ENCODE assay signal across 1 cellular context in the genomic region with DNA sequence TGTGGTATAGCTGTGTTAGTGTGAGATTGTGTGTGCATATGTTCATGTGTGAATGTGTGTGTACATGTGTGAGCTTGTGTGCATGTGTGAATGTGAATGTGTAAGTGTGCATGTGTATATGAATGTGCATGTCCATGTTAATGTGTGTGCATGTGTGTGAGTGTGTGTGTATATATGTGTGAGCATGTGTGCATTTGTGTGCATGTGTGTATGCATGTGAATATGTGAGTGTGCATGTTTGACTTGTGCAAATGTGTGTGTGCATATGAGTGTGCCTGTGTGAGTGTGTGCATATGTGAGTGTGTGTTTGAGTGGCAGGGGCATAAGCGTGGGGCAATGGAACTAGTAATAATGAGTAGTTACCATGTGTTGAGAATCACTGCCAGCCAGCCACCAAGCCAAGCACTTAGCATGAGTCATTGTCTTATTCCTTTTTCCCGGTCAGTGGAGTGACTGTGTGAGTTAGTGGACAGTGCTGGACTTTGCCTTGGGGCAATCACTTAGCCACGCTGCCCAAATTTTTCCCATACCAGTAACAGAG.
TF ChIP-seq lines count a peak whose summit lies in the region.

No MANE protein-coding gene starts in this region.

TF ChIP-seq in HEK293, 187 proteins besides CTCF, POLR2A, EP300 and RAD21 (continued from another document and continues in another):
- TF ChIP-seq, protein P1, sequence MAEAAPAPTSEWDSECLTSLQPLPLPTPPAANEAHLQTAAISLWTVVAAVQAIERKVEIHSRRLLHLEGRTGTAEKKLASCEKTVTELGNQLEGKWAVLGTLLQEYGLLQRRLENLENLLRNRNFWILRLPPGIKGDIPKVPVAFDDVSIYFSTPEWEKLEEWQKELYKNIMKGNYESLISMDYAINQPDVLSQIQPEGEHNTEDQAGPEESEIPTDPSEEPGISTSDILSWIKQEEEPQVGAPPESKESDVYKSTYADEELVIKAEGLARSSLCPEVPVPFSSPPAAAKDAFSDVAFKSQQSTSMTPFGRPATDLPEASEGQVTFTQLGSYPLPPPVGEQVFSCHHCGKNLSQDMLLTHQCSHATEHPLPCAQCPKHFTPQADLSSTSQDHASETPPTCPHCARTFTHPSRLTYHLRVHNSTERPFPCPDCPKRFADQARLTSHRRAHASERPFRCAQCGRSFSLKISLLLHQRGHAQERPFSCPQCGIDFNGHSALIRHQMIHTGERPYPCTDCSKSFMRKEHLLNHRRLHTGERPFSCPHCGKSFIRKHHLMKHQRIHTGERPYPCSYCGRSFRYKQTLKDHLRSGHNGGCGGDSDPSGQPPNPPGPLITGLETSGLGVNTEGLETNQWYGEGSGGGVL (tag by site-specific recombination; IDR thresholded peaks at IDR 0.05) = no peak
- TF ChIP-seq ZNF121 (tag by site-specific recombination; IDR thresholded peaks at IDR 0.05) (no peak), SP2 (tag by site-specific recombination; IDR thresholded peaks at IDR 0.05) (no peak), BCL11A (tag by site-specific recombination; IDR thresholded peaks at IDR 0.05; ENCODE audit: low read depth) (no peak), MZF1 (tag by site-specific recombination; IDR thresholded peaks at IDR 0.05; ENCODE audit: borderline replicate concordance) (no peak), GLIS1 (tag by site-specific recombination; IDR thresholded peaks at IDR 0.05) (no peak), SCRT2 (tag by site-specific recombination; IDR thresholded peaks at IDR 0.05) (no peak), ZBTB20 (tag by site-specific recombination; IDR thresholded peaks at IDR 0.05) (0 out of 2 replicates have a peak, but pooled peaks have one; percentile 9), ZNF473 (tag by site-specific recombination; IDR thresholded peaks at IDR 0.05) (no peak), ZNF169 (tag by site-specific recombination; IDR thresholded peaks at IDR 0.05) (no peak), ZNF664 (tag by site-specific recombination; IDR thresholded peaks at IDR 0.05) (no peak), ZNF629 (tag by site-specific recombination; IDR thresholded peaks at IDR 0.05) (no peak), ZIC2 (tag by site-specific recombination; IDR thresholded peaks at IDR 0.05) (no peak), TRIM28 (IDR thresholded peaks at IDR 0.05; ENCODE audit: borderline replicate concordance, low read length) (no peak), ZNF391 (tag by site-specific recombination; IDR thresholded peaks at IDR 0.05; ENCODE audit: borderline replicate concordance, low read depth) (no peak), PRDM1 (tag by site-specific recombination; IDR thresholded peaks at IDR 0.05) (no peak), ZNF174 (tag by site-specific recombination; IDR thresholded peaks at IDR 0.05) (no peak), ZNF302 (tag by site-specific recombination; IDR thresholded peaks at IDR 0.05; ENCODE audit: low read depth) (no peak), HOXD13 (CRISPR knock-in tag; IDR thresholded peaks at IDR 0.05; ENCODE audit: borderline replicate concordance) (no peak), KLF9 (tag by site-specific recombination; IDR thresholded peaks at IDR 0.05; ENCODE audit: low read depth) (no peak), ZSCAN30 (tag by site-specific recombination; IDR thresholded peaks at IDR 0.05) (no peak), ZNF350 (tag by site-specific recombination; IDR thresholded peaks at IDR 0.05) (no peak), ZNF571 (tag by site-specific recombination; IDR thresholded peaks at IDR 0.05) (0 out of 2 replicates have a peak, but pooled peaks have one; percentile 44), ZNF274 (IDR thresholded peaks at IDR 0.05; ENCODE audit: low read length) (no peak), ZNF274 (tag by site-specific recombination; IDR thresholded peaks at IDR 0.05; ENCODE audit: borderline replicate concordance) (peak; percentile 43; the same call in 1 of the 2 replicates), TCF7L2 (IDR thresholded peaks at IDR 0.05; ENCODE audit: borderline replicate concordance, low read depth, low read length) (no peak), ZNF239 (tag by site-specific recombination; IDR thresholded peaks at IDR 0.05) (no peak), ZNF175 (tag by site-specific recombination; IDR thresholded peaks at IDR 0.05) (no peak), ZNF341 (tag by site-specific recombination; IDR thresholded peaks at IDR 0.05; ENCODE audit: low read depth) (no peak), ZNF777 (tag by site-specific recombination; IDR thresholded peaks at IDR 0.05; ENCODE audit: borderline replicate concordance) (0 out of 2 replicates have a peak, but pooled peaks have one; percentile 51), SP3 (tag by site-specific recombination; IDR thresholded peaks at IDR 0.05) (no peak), ZNF433 (tag by site-specific recombination; IDR thresholded peaks at IDR 0.05; ENCODE audit: low read depth) (no peak), ZFP41 (tag by site-specific recombination; IDR thresholded peaks at IDR 0.05; ENCODE audit: borderline replicate concordance) (no peak), ZNF521 (tag by site-specific recombination; IDR thresholded peaks at IDR 0.05) (no peak), FEZF1 (tag by site-specific recombination; IDR thresholded peaks at IDR 0.05) (no peak), ZNF501 (tag by site-specific recombination; IDR thresholded peaks at IDR 0.05) (no peak), ZNF2 (tag by site-specific recombination; IDR thresholded peaks at IDR 0.05) (no peak), ZBTB1 (tag by site-specific recombination; IDR thresholded peaks at IDR 0.05) (no peak), RBAK (tag by site-specific recombination; IDR thresholded peaks at IDR 0.05) (no peak), ZNF10 (tag by site-specific recombination; IDR thresholded peaks at IDR 0.05) (no peak), ZNF654 (tag by site-specific recombination; IDR thresholded peaks at IDR 0.05; ENCODE audit: low read depth) (no peak), BCL11B (tag by site-specific recombination; IDR thresholded peaks at IDR 0.05; ENCODE audit: low read depth) (no peak), ZFHX2 (tag by site-specific recombination; conservative IDR thresholded peaks at IDR 0.05) (no peak)
- TF ChIP-seq, protein P2, sequence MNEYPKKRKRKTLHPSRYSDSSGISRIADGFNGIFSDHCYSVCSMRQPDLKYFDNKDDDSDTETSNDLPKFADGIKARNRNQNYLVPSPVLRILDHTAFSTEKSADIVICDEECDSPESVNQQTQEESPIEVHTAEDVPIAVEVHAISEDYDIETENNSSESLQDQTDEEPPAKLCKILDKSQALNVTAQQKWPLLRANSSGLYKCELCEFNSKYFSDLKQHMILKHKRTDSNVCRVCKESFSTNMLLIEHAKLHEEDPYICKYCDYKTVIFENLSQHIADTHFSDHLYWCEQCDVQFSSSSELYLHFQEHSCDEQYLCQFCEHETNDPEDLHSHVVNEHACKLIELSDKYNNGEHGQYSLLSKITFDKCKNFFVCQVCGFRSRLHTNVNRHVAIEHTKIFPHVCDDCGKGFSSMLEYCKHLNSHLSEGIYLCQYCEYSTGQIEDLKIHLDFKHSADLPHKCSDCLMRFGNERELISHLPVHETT (tag by site-specific recombination; IDR thresholded peaks at IDR 0.05) = no peak
- TF ChIP-seq, protein P3, sequence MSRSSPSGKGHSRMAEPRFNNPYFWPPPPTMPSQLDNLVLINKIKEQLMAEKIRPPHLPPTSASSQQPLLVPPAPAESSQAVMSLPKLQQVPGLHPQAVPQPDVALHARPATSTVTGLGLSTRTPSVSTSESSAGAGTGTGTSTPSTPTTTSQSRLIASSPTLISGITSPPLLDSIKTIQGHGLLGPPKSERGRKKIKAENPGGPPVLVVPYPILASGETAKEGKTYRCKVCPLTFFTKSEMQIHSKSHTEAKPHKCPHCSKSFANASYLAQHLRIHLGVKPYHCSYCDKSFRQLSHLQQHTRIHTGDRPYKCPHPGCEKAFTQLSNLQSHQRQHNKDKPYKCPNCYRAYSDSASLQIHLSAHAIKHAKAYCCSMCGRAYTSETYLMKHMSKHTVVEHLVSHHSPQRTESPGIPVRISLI (tag by site-specific recombination; IDR thresholded peaks at IDR 0.05) = no peak
- TF ChIP-seq, protein P4, sequence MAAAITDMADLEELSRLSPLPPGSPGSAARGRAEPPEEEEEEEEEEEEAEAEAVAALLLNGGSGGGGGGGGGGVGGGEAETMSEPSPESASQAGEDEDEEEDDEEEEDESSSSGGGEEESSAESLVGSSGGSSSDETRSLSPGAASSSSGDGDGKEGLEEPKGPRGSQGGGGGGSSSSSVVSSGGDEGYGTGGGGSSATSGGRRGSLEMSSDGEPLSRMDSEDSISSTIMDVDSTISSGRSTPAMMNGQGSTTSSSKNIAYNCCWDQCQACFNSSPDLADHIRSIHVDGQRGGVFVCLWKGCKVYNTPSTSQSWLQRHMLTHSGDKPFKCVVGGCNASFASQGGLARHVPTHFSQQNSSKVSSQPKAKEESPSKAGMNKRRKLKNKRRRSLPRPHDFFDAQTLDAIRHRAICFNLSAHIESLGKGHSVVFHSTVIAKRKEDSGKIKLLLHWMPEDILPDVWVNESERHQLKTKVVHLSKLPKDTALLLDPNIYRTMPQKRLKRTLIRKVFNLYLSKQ (tag by site-specific recombination; IDR thresholded peaks at IDR 0.05; ENCODE audit: borderline replicate concordance) = no peak
- TF ChIP-seq, protein P5, sequence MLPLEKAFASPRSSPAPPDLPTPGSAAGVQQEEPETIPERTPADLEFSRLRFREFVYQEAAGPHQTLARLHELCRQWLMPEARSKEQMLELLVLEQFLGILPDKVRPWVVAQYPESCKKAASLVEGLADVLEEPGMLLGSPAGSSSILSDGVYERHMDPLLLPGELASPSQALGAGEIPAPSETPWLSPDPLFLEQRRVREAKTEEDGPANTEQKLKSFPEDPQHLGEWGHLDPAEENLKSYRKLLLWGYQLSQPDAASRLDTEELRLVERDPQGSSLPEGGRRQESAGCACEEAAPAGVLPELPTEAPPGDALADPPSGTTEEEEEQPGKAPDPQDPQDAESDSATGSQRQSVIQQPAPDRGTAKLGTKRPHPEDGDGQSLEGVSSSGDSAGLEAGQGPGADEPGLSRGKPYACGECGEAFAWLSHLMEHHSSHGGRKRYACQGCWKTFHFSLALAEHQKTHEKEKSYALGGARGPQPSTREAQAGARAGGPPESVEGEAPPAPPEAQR (tag by site-specific recombination; IDR thresholded peaks at IDR 0.05) = no peak
- TF ChIP-seq, protein P6, sequence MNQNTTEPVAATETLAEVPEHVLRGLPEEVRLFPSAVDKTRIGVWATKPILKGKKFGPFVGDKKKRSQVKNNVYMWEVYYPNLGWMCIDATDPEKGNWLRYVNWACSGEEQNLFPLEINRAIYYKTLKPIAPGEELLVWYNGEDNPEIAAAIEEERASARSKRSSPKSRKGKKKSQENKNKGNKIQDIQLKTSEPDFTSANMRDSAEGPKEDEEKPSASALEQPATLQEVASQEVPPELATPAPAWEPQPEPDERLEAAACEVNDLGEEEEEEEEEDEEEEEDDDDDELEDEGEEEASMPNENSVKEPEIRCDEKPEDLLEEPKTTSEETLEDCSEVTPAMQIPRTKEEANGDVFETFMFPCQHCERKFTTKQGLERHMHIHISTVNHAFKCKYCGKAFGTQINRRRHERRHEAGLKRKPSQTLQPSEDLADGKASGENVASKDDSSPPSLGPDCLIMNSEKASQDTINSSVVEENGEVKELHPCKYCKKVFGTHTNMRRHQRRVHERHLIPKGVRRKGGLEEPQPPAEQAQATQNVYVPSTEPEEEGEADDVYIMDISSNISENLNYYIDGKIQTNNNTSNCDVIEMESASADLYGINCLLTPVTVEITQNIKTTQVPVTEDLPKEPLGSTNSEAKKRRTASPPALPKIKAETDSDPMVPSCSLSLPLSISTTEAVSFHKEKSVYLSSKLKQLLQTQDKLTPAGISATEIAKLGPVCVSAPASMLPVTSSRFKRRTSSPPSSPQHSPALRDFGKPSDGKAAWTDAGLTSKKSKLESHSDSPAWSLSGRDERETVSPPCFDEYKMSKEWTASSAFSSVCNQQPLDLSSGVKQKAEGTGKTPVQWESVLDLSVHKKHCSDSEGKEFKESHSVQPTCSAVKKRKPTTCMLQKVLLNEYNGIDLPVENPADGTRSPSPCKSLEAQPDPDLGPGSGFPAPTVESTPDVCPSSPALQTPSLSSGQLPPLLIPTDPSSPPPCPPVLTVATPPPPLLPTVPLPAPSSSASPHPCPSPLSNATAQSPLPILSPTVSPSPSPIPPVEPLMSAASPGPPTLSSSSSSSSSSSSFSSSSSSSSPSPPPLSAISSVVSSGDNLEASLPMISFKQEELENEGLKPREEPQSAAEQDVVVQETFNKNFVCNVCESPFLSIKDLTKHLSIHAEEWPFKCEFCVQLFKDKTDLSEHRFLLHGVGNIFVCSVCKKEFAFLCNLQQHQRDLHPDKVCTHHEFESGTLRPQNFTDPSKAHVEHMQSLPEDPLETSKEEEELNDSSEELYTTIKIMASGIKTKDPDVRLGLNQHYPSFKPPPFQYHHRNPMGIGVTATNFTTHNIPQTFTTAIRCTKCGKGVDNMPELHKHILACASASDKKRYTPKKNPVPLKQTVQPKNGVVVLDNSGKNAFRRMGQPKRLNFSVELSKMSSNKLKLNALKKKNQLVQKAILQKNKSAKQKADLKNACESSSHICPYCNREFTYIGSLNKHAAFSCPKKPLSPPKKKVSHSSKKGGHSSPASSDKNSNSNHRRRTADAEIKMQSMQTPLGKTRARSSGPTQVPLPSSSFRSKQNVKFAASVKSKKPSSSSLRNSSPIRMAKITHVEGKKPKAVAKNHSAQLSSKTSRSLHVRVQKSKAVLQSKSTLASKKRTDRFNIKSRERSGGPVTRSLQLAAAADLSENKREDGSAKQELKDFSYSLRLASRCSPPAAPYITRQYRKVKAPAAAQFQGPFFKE (tag by site-specific recombination; IDR thresholded peaks at IDR 0.05; ENCODE audit: borderline replicate concordance) = peak; percentile 71; the same call in 1 of the 2 replicates
- TF ChIP-seq, protein P7, sequence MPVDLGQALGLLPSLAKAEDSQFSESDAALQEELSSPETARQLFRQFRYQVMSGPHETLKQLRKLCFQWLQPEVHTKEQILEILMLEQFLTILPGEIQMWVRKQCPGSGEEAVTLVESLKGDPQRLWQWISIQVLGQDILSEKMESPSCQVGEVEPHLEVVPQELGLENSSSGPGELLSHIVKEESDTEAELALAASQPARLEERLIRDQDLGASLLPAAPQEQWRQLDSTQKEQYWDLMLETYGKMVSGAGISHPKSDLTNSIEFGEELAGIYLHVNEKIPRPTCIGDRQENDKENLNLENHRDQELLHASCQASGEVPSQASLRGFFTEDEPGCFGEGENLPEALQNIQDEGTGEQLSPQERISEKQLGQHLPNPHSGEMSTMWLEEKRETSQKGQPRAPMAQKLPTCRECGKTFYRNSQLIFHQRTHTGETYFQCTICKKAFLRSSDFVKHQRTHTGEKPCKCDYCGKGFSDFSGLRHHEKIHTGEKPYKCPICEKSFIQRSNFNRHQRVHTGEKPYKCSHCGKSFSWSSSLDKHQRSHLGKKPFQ (tag by site-specific recombination; IDR thresholded peaks at IDR 0.05) = 0 out of 2 replicates have a peak, but pooled peaks have one; percentile 21
- TF ChIP-seq, protein P8, sequence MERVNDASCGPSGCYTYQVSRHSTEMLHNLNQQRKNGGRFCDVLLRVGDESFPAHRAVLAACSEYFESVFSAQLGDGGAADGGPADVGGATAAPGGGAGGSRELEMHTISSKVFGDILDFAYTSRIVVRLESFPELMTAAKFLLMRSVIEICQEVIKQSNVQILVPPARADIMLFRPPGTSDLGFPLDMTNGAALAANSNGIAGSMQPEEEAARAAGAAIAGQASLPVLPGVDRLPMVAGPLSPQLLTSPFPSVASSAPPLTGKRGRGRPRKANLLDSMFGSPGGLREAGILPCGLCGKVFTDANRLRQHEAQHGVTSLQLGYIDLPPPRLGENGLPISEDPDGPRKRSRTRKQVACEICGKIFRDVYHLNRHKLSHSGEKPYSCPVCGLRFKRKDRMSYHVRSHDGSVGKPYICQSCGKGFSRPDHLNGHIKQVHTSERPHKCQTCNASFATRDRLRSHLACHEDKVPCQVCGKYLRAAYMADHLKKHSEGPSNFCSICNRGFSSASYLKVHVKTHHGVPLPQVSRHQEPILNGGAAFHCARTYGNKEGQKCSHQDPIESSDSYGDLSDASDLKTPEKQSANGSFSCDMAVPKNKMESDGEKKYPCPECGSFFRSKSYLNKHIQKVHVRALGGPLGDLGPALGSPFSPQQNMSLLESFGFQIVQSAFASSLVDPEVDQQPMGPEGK (tag by site-specific recombination; IDR thresholded peaks at IDR 0.05) = no peak
